Comparison of ENCODE assay signal across 21 cellular contexts in the genomic region with DNA sequence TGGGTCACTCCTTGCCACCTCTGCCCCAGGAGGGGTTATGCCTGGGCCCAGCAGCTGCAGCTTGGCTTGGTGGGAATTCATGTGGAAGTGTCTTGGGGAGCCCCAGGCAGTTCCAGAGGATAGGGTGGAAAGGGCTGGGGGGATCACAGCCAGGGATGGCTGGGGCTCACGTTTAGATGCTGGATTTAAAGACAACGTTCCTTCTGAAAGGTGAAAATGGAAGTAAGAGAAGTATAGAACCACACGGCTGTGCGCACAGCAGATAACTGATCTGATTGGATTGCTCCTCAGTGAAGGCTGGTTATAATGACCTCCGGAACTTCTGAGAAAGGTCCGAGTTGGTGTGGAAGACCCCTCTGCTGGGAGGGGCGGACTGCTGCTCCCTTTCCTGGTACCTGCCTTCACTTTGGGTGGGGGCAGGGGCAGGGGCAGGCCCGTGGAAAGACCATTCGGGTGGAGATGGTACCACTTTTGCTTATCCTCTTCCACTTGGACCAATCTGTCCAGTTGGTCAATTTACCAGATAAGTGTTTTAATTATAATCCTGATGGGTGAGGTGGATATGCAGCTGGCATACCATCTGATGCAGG. TPM values are rescaled to one million over a fixed set of nuclear protein-coding genes. Genes with fewer than 3 reads are reported as not detected.
A peak's percentile ranks its signal among the peaks of the same experiment; 100 is the strongest.
DNase-seq lines count a peak whose midpoint lies in the region; ATAC-seq and TF ChIP-seq lines count a peak whose summit lies in the region.
"Had no signal": no experiment of that assay in that cellular context is flagged by ENCODE, and none has a peak within 500 bp of the region (broad histone marks: within the 10 kb centered on the region; RNA-seq: fewer than 3 reads in every experiment).

No MANE protein-coding gene starts in this region.

- peaks cover 15% of the 10 kb centered on the region for H3K4me1 Mint-ChIP-seq in endodermal cell

- H3K27me3 ChIP-seq in endodermal cell (ENCODE audit: control insufficient read depth, insufficient read depth, low read length, poor library complexity, severe bottlenecking) = peaks cover 18% of the 10 kb centered on the region
- peaks cover 7% of the 10 kb centered on the region for H3K27me3 ChIP-seq in smooth muscle cell (ENCODE audit: low read depth)

- no peak overlapping the region for H3K4me3 Mint-ChIP-seq in endodermal cell

- DNase-seq in activated CD8-positive, alpha-beta memory T cell treated with anti-CD3 and anti-CD28 coated beads for 24 hours = peak; percentile 38
- no peak for DNase-seq in activated CD8-positive, alpha-beta memory T cell treated with anti-CD3 and anti-CD28 coated beads, Interleukin-2, amount 50 U/mL, for 48 hours
- DNase-seq in NCI-H524 treated with DMSO at 0.1 percent for 48 hours (lab: John Stamatoyannopoulos, UW) (peak; percentile 53), endodermal cell (peak; percentile 33), sciatic nerve (ENCODE audit: low spot score) (peak; percentile 26), smooth muscle cell (lab: John Stamatoyannopoulos, UW; ENCODE audit: unreplicated experiment) (no peak), LoVo (ENCODE audit: low spot score) (no peak)
- DNase-seq: 8988T, DMS153, GDM1, GM23248, NCI-H1105, NCI-H1694, NCI-H2081 treated with DMSO at 0.1 percent for 48 hours, PC-9 had no signal

- no peak overlapping the region for H3K27ac ChIP-seq in endodermal cell (ENCODE audit: low read depth, low read length)
- no peak overlapping the region for H3K27ac ChIP-seq in smooth muscle cell (ENCODE audit: low read depth)
- H3K27ac ChIP-seq: GM23248, PC-9 had no signal

- WGBS in endodermal cell (ENCODE audit: insufficient coverage in 1 of 2, insufficient read length in 1 of 2), 2 experiments = 88 to 98% methylated on average over 7 to 9 of the region's 9 CpGs
- WGBS in smooth muscle cell (ENCODE audit: low lambda C conversion rate) = 94% methylated on average over 9 of the region's 9 CpGs

- H3K9me3 Mint-ChIP-seq in endodermal cell = peaks cover 2% of the 10 kb centered on the region

- H3K4me3 ChIP-seq in endodermal cell (ENCODE audit: low read length) (no peak overlapping the region), smooth muscle cell (no peak overlapping the region)
- H3K4me3 ChIP-seq: GM23248, PC-9 had no signal

- H3K36me3 Mint-ChIP-seq in endodermal cell (ENCODE audit: low read depth) = no peaks in the 10 kb centered on the region

- H3K27ac Mint-ChIP-seq in endodermal cell = no peak overlapping the region

- no peaks in the 10 kb centered on the region for H3F3A ChIP-seq in smooth muscle cell (ENCODE audit: low read depth)

- no peak overlapping the region for H3K4me2 ChIP-seq in smooth muscle cell

- H3K79me2 ChIP-seq in smooth muscle cell (ENCODE audit: low read depth) = no peaks in the 10 kb centered on the region

- intact Hi-C loops in sciatic nerve (cut with DNase I) = no loop called here

- no peak overlapping the region for H2AFZ ChIP-seq in smooth muscle cell (ENCODE audit: low read depth)
- H2AFZ ChIP-seq: GM23248, PC-9 had no signal

- no peak for ATAC-seq in sciatic nerve
- no peak for ATAC-seq in HG02852 (IDR thresholded peaks at IDR 0.05; ENCODE audit: unreplicated experiment)
- ATAC-seq: HCT116 had no signal

- H3K27me3 Mint-ChIP-seq in endodermal cell (ENCODE audit: insufficient read depth) = peaks cover 27% of the 10 kb centered on the region

- H3K36me3 ChIP-seq in endodermal cell (ENCODE audit: control insufficient read depth, insufficient read depth, low read length) (no peaks in the 10 kb centered on the region), smooth muscle cell (ENCODE audit: low read depth) (no peaks in the 10 kb centered on the region)

- no peak for TF ChIP-seq CTCF in endodermal cell (conservative IDR thresholded peaks at IDR 0.05)
- no peak for TF ChIP-seq CTCF in smooth muscle cell (IDR thresholded peaks at IDR 0.05; ENCODE audit: borderline replicate concordance, insufficient read depth, poor library complexity, severe bottlenecking)

- no peak overlapping the region for H3K9ac ChIP-seq in endodermal cell (ENCODE audit: extremely low read depth, low read length, poor library complexity, severe bottlenecking)
- H3K9ac ChIP-seq in smooth muscle cell (ENCODE audit: low read depth) = no peak overlapping the region
- H3K9ac ChIP-seq: GM23248 had no signal

- H4K20me1 ChIP-seq in smooth muscle cell (ENCODE audit: low read depth) = no peaks in the 10 kb centered on the region

- H3K9me3 ChIP-seq in endodermal cell (ENCODE audit: control insufficient read depth, low read length) = no peaks in the 10 kb centered on the region
- H3K9me3 ChIP-seq in smooth muscle cell (replicated peaks; ENCODE audit: low read depth) = no peaks in the 10 kb centered on the region
- H3K9me3 ChIP-seq: Caco-2 had no signal

- H3K4me1 ChIP-seq in endodermal cell (ENCODE audit: control insufficient read depth, insufficient read depth, low read length) = peaks cover 11% of the 10 kb centered on the region
- peaks cover 9% of the 10 kb centered on the region for H3K4me1 ChIP-seq in smooth muscle cell (ENCODE audit: low read depth)
- H3K4me1 ChIP-seq: Caco-2 had no signal

RNA-seq across cellular contexts. Expression of a gene that starts 7.9 kb away (rescaled TPM):
- total RNA-seq in endodermal cell (100 to 1,000 TPM; 115 to 120 TPM), sciatic nerve (not detected), smooth muscle cell (39.0 and 95.1 TPM in 2 replicates)
- 102 TPM for polyA plus RNA-seq in endodermal cell (2013, experiment 1 of 2)
- polyA plus RNA-seq in endodermal cell (2013, experiment 2 of 2) = 140 TPM
- 35.8 and 77.7 TPM in 2 replicates for polyA plus RNA-seq in smooth muscle cell
- total RNA-seq: Daoy, GM23248, NCI-H460, PC-9 had no signal
- polyA plus RNA-seq: AG04450, GM23248 had no signal

RNA-seq across cellular contexts. Expression of a gene that starts 25.7 kb away (rescaled TPM):
- total RNA-seq in endodermal cell = 100 to 1,000 TPM; 127 to 141 TPM
- 118 TPM for polyA plus RNA-seq in endodermal cell (2013, experiment 1 of 2)
- 108 TPM for polyA plus RNA-seq in endodermal cell (2013, experiment 2 of 2)
- 67.0 TPM for total RNA-seq in sciatic nerve
- total RNA-seq in smooth muscle cell = 45.5 and 49.1 TPM in 2 replicates
- 133 and 151 TPM in 2 replicates for polyA plus RNA-seq in smooth muscle cell

RNA-seq across cellular contexts. Expression of a gene that starts 40.2 kb away (rescaled TPM):
- total RNA-seq in endodermal cell (under 1 TPM; 0.29 to 0.48 TPM), sciatic nerve (1.9 TPM), smooth muscle cell (1.6 and 2.7 TPM in 2 replicates)
- 5.4 TPM for polyA plus RNA-seq in endodermal cell (2013, experiment 1 of 2)
- 5.5 TPM for polyA plus RNA-seq in endodermal cell (2013, experiment 2 of 2)
- 5.5 and 7.3 TPM in 2 replicates for polyA plus RNA-seq in smooth muscle cell
- total RNA-seq: Caco-2, NCI-H460, PC-9 had no signal

RNA-seq across cellular contexts. Expression of a gene that starts 44.9 kb away (rescaled TPM):
- 10 to 100 TPM; 55.2 to 65.8 TPM for total RNA-seq in endodermal cell
- 52.9 TPM for polyA plus RNA-seq in endodermal cell (2013, experiment 1 of 2)
- polyA plus RNA-seq in endodermal cell (2013, experiment 2 of 2) = 51.0 TPM
- total RNA-seq in sciatic nerve = 236 TPM
- total RNA-seq in smooth muscle cell = 36.6 and 39.7 TPM in 2 replicates
- 141 and 163 TPM in 2 replicates for polyA plus RNA-seq in smooth muscle cell
- total RNA-seq: Daoy, NCI-H460 had no signal

RNA-seq across cellular contexts. Expression of a gene that starts 51.7 kb away (rescaled TPM):
- total RNA-seq in endodermal cell = 100 to 1,000 TPM in 1 of 2 donors, 10 to 100 TPM in 1; 96.2 to 101 TPM
- 93.6 TPM for polyA plus RNA-seq in endodermal cell (2013, experiment 1 of 2)
- polyA plus RNA-seq in endodermal cell (2013, experiment 2 of 2) = 85.7 TPM
- 51.2 TPM for total RNA-seq in sciatic nerve
- 64.2 and 95.9 TPM in 2 replicates for total RNA-seq in smooth muscle cell
- 86.5 and 87.4 TPM in 2 replicates for polyA plus RNA-seq in smooth muscle cell

Comparison
In these comparisons a context has a peak if more than half of its experiments do, and no peak if none do; other contexts are left out.
1. DNase-seq: peak in activated CD8-positive, alpha-beta memory T cell treated with anti-CD3 and anti-CD28 coated beads for 24 hours (single experiment), NCI-H524 treated with DMSO at 0.1 percent for 48 hours (single experiment), endodermal cell (single experiment) and sciatic nerve (single experiment); none in activated CD8-positive, alpha-beta memory T cell treated with anti-CD3 and anti-CD28 coated beads, Interleukin-2, amount 50 U/mL, for 48 hours (single experiment), smooth muscle cell (single experiment) and LoVo (single experiment).
2. RNA of a gene that starts 7.9 kb away (total RNA-seq): 115 to 120 TPM in endodermal cell and 39.0 to 95.1 TPM in smooth muscle cell; not detected in sciatic nerve (single experiment); every median in the first group is over 10 times any median in the second.